14 cellular contexts compared by ENCODE assay signal in genomic region chr12:108972226-108972757, GRCh38. TPM values are rescaled to one million over a fixed set of nuclear protein-coding genes. Genes with fewer than 3 reads are reported as not detected.
"Had no signal": no experiment of that assay in that cellular context is flagged by ENCODE, and none has a peak within 500 bp of the region (broad histone marks: within the 10 kb centered on the region; RNA-seq: fewer than 3 reads in every experiment).

No MANE protein-coding gene starts in this region.

- H3K27ac Mint-ChIP-seq: activated CD8-positive, alpha-beta T cell treated with anti-CD3 and anti-CD28 coated beads, Interleukin-2, amount 10 ng/mL, durations not matched to agents 7 days and 5 days; activated naive CD8-positive, alpha-beta T cell treated with anti-CD3 and anti-CD28 coated beads, Interleukin-2, amount 50 U/mL, for 24 hours had no signal

- H3K36me3 Mint-ChIP-seq: naive thymus-derived CD4-positive, alpha-beta T cell had no signal

- H3K4me1 Mint-ChIP-seq: activated naive CD8-positive, alpha-beta T cell treated with anti-CD3 and anti-CD28 coated beads, Interleukin-2, amount 50 U/mL, for 24 hours had no signal

- H3K9me3 Mint-ChIP-seq: activated naive CD8-positive, alpha-beta T cell treated with anti-CD3 and anti-CD28 coated beads, Interleukin-2, amount 50 U/mL, for 24 hours had no signal

- DNase-seq: activated CD4-positive, alpha-beta T cell treated with anti-CD3 and anti-CD28 coated beads for 4 hours; activated CD8-positive, alpha-beta memory T cell treated with anti-CD3 and anti-CD28 coated beads, Interleukin-2, amount 50 U/mL, for 48 hours; activated CD8-positive, alpha-beta T cell treated with anti-CD3 and anti-CD28 coated beads, Interleukin-2, amount 10 ng/mL, durations not matched to agents 7 days and 5 days; activated naive CD4-positive, alpha-beta T cell treated with Interleukin-2 at 50 U/mL for 16 hours; activated naive CD8-positive, alpha-beta T cell treated with anti-CD3 and anti-CD28 coated beads, Interleukin-2, amount 50 U/mL, for 24 hours; foreskin melanocyte; left colon; mammary epithelial cell; naive thymus-derived CD4-positive, alpha-beta T cell; posterior cingulate gyrus had no signal

- H3K4me3 ChIP-seq: ascending aorta, skin epidermis had no signal

- H3K4me3 Mint-ChIP-seq: activated CD8-positive, alpha-beta T cell treated with anti-CD3 and anti-CD28 coated beads, Interleukin-2, amount 10 ng/mL, durations not matched to agents 7 days and 5 days; activated naive CD8-positive, alpha-beta T cell treated with anti-CD3 and anti-CD28 coated beads, Interleukin-2, amount 50 U/mL, for 24 hours; naive thymus-derived CD4-positive, alpha-beta T cell had no signal

RNA-seq across cellular contexts. Expression of gene SVOP, which starts 48.6 kb away (rescaled TPM):
- total RNA-seq: activated CD8-positive, alpha-beta T cell treated with anti-CD3 and anti-CD28 coated beads, Interleukin-2, amount 10 ng/mL, durations not matched to agents 7 days and 5 days; ascending aorta; endothelial cell of umbilical vein; mononuclear cell; naive thymus-derived CD4-positive, alpha-beta T cell had no signal
